8 cellular contexts compared by ENCODE assay signal in the genomic region with DNA sequence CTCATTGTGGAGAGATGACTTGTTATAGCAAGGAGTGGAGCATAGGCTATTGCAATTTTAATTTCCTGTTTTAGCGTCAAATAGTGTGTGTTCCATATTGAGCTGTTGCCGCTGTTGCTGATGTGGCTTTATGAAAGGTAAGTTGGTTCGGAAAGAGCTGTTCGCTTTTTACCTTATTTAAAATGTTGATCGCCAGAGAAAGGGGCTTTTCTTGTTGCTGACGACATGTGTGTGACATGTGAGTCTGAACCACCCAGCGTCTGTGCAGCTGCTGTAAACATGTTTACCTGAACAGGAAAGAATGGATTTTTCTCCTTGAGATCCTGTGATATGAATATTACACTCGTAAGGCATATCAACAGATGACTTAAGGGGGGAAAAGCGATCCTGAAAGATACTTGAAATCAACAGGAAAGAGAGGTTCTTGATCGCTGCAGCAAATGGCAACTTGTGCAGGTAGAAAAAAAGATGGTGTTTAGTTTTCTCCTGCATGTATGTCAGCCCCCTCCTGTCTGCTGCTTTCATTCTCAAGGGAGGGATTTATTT. TPM values are rescaled to one million over a fixed set of nuclear protein-coding genes. Genes with fewer than 3 reads are reported as not detected.
DNase-seq lines count a peak whose midpoint lies in the region; ATAC-seq and TF ChIP-seq lines count a peak whose summit lies in the region.

No MANE protein-coding gene starts in this region.

- H3K36me3 Mint-ChIP-seq in type B pancreatic cell, result no peaks in the 10 kb centered on the region

- H3K27ac Mint-ChIP-seq in type B pancreatic cell, result peak overlapping the region; percentile 12

- DNase-seq in DMS53 treated with DMSO at 0.1 percent for 48 hours (lab: John Stamatoyannopoulos, UW; ENCODE audit: unreplicated experiment), result peak; percentile 35
- peak; percentile 65 for DNase-seq in NAMALWA (ENCODE audit: low spot score)
- peak in 1 of 7 donors; percentile 52 for DNase-seq in adrenal gland
- no peak for DNase-seq in right lobe of liver
- no peak for DNase-seq in type B pancreatic cell (ENCODE audit: extremely low spot score, unreplicated experiment)
- no peak for DNase-seq in NK-92 treated with Interleukin-12 subunit alpha and Interleukin-12 subunit beta, amount 100 ng/mL, for 24 hours (lab: John Stamatoyannopoulos, UW)
- DNase-seq in AG08396 (ENCODE audit: low spot score), result no peak
- no peak for DNase-seq in NCI-H526 treated with DMSO at 0.1 percent for 48 hours (lab: John Stamatoyannopoulos, UW)

- no peaks in the 10 kb centered on the region for H3K9me3 ChIP-seq in adrenal gland (replicated peaks in 1 of 3)
- no peaks in the 10 kb centered on the region for H3K9me3 ChIP-seq in right lobe of liver

- H3K4me1 Mint-ChIP-seq in type B pancreatic cell (ENCODE audit: unreplicated experiment), result peaks cover 14% of the 10 kb centered on the region

- TF ChIP-seq CTCF in adrenal gland (IDR thresholded peaks at IDR 0.05) (no peak), right lobe of liver (IDR thresholded peaks at IDR 0.05) (no peak), type B pancreatic cell (conservative IDR thresholded peaks at IDR 0.05) (no peak)

- intact Hi-C loops in adrenal gland (cut with DNase I) (no loop called here), right lobe of liver (cut with DNase I) (no loop called here)

- H3K27me3 Mint-ChIP-seq in type B pancreatic cell, result peaks cover 70% of the 10 kb centered on the region

- no peaks in the 10 kb centered on the region for H3K9me3 Mint-ChIP-seq in type B pancreatic cell

- H3K4me3 ChIP-seq in adrenal gland, result peak overlapping the region in 2 of 4 donors; percentile 60 to 88
- peak overlapping the region; percentile 87 to 89 (median 88) for H3K4me3 ChIP-seq in right lobe of liver

- peak overlapping the region in 3 of 5 donors; percentile 16 to 94 (median 32) for H3K27ac ChIP-seq in adrenal gland
- H3K27ac ChIP-seq in right lobe of liver, result peak overlapping the region; percentile 53 to 97 (median 96)

- ATAC-seq in right lobe of liver, result no peak

- peak overlapping the region; percentile 93 for H3K4me3 Mint-ChIP-seq in type B pancreatic cell

- H3K4me1 ChIP-seq in adrenal gland (replicated peaks in 1 of 2), result peaks cover 0 to 5% of the 10 kb centered on the region in 2 donors
- peaks cover 0 to 20% (median 0%) of the 10 kb centered on the region in 4 donors for H3K4me1 ChIP-seq in right lobe of liver

- H3K27me3 ChIP-seq in adrenal gland (no peaks in the 10 kb centered on the region), right lobe of liver (no peaks in the 10 kb centered on the region)

- no peak for TF ChIP-seq POLR2A in adrenal gland (IDR thresholded peaks at IDR 0.05)
- no peak for TF ChIP-seq POLR2A in right lobe of liver (IDR thresholded peaks at IDR 0.05)

- H3K36me3 ChIP-seq in adrenal gland (replicated peaks in 1 of 2) (no peaks in the 10 kb centered on the region), right lobe of liver (no peaks in the 10 kb centered on the region)

- WGBS in adrenal gland, 4 donors, result 33 to 39% (median 37%) methylated on average over 10 of the region's 10 CpGs
- WGBS in right lobe of liver (ENCODE audit: insufficient coverage, low coverage, low lambda C conversion rate, missing lambda C conversion rate), result 18% methylated on average over 10 of the region's 10 CpGs

RNA-seq across cellular contexts. Expression of a gene that starts 2.5 kb away (rescaled TPM):
- total RNA-seq in adrenal gland (10 to 100 TPM; 19.7 to 34.9 (median 25.1) TPM), right lobe of liver (10 to 100 TPM in 5 of 6 experiments, 1 to 10 TPM in 1; 10.0 to 17.6 (median 13.6) TPM), type B pancreatic cell (ENCODE audit: low replicate concordance) (1.1 and 29.9 TPM in 2 replicates)
- 10 to 100 TPM in 2 of 3 donors, 1 to 10 TPM in 1; 7.3 to 17.7 (median 16.6) TPM for polyA plus RNA-seq in adrenal gland

Comparison
In these comparisons a context has a peak if more than half of its experiments do, and no peak if none do; other contexts are left out.
1. DNase-seq: peak in DMS53 treated with DMSO at 0.1 percent for 48 hours (single experiment) and NAMALWA (single experiment); none in right lobe of liver (0 of 3), type B pancreatic cell (single experiment), NK-92 treated with Interleukin-12 subunit alpha and Interleukin-12 subunit beta, amount 100 ng/mL, for 24 hours (single experiment), AG08396 (single experiment) and NCI-H526 treated with DMSO at 0.1 percent for 48 hours (single experiment).